In the genomic region with DNA sequence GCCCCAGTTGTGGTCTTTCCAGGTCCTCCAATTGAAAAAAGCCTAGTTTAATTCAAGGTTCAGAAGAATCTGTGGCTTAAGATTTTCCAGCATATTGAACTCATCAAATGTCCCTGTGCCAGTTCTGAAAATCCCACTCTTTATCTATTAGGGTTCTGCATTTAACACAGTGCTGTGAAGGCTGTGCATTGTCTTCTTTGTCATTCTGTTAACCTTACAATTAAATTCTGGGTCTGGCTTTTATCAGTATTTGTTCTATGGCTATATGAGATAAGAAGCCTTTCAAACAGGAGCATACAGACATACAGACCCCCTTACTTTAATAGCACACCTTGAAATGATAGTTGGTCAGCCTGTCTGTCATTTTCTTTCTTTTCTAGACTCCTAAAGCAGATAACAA, we compare ENCODE assay signal across 26 cellular contexts.
DNase-seq lines count a peak whose midpoint lies in the region; ATAC-seq, FAIRE-seq and TF ChIP-seq lines count a peak whose summit lies in the region.
"Had no signal": no experiment of that assay in that cellular context is flagged by ENCODE, and none has a peak within 500 bp of the region (broad histone marks: within the 10 kb centered on the region; RNA-seq: fewer than 3 reads in every experiment).

No MANE protein-coding gene starts in this region.

- no peak for ATAC-seq in GM19467 (IDR thresholded peaks at IDR 0.05; ENCODE audit: unreplicated experiment)
- ATAC-seq: GM12878 had no signal

- H3K4me3 Mint-ChIP-seq in nephron progenitor cell: no peak overlapping the region
- H3K4me3 Mint-ChIP-seq: CD14-positive monocyte; CD4-positive, alpha-beta memory T cell; CD4-positive, CD25-positive, alpha-beta regulatory T cell; CD8-positive, alpha-beta memory T cell had no signal

- H3F3A ChIP-seq in SK-N-SH (replicated peaks; ENCODE audit: insufficient read depth): no peaks in the 10 kb centered on the region

- no peaks in the 10 kb centered on the region for H3K79me2 ChIP-seq in SK-N-SH (ENCODE audit: insufficient read depth)

- peaks cover 8% of the 10 kb centered on the region for H3K27me3 Mint-ChIP-seq in nephron progenitor cell (ENCODE audit: low read depth, poor library complexity)
- H3K27me3 Mint-ChIP-seq: CD4-positive, alpha-beta memory T cell; CD4-positive, CD25-positive, alpha-beta regulatory T cell; CD8-positive, alpha-beta memory T cell had no signal

- no peak overlapping the region for H3K4me2 ChIP-seq in SK-N-SH
- H3K4me2 ChIP-seq: BLaER1 had no signal

- H2AFZ ChIP-seq in SK-N-SH (ENCODE audit: low read depth): no peak overlapping the region

- no peaks in the 10 kb centered on the region for H3K9me2 ChIP-seq in SK-N-SH

- H3K27me3 ChIP-seq in SK-N-SH (ENCODE audit: insufficient read depth): no peaks in the 10 kb centered on the region
- H3K27me3 ChIP-seq: BE2C, BLaER1 had no signal

- no peak overlapping the region for H3K27ac Mint-ChIP-seq in nephron progenitor cell
- H3K27ac Mint-ChIP-seq: CD14-positive monocyte; CD4-positive, alpha-beta memory T cell; CD4-positive, CD25-positive, alpha-beta regulatory T cell; CD8-positive, alpha-beta memory T cell had no signal

- H3K9ac ChIP-seq in SK-N-SH: no peak overlapping the region
- H3K9ac ChIP-seq: BLaER1 had no signal

- no peaks in the 10 kb centered on the region for H4K20me1 ChIP-seq in SK-N-SH (ENCODE audit: insufficient read depth)
- H4K20me1 ChIP-seq: BLaER1 had no signal

- no peaks in the 10 kb centered on the region for H3K36me3 ChIP-seq in SK-N-SH (replicated peaks in 1 of 2; ENCODE audit: control insufficient read depth in 1 of 2, insufficient read depth in 2 of 2, low read length in 1 of 2)
- H3K36me3 ChIP-seq: BE2C, BLaER1 had no signal

- no peaks in the 10 kb centered on the region for H3K36me3 Mint-ChIP-seq in nephron progenitor cell (ENCODE audit: low read depth)
- H3K36me3 Mint-ChIP-seq: CD14-positive monocyte; CD4-positive, alpha-beta memory T cell; CD4-positive, CD25-positive, alpha-beta regulatory T cell; CD8-positive, alpha-beta memory T cell had no signal

- TF ChIP-seq RAD21 in SK-N-SH (IDR thresholded peaks at IDR 0.05; ENCODE audit: low read length): no peak

- DNase-seq in NCI-H146 treated with DMSO at 0.1 percent for 48 hours (lab: John Stamatoyannopoulos, UW; ENCODE audit: unreplicated experiment) (peak; percentile 58), SK-N-SH (peak; percentile 10), nephron progenitor cell (no peak), H54 (ENCODE audit: insufficient read length, low spot score) (no peak)
- DNase-seq: 8988T; ACHN; BE2C; C1 segment of cervical spinal cord; CD4-positive, alpha-beta memory T cell; CD4-positive, CD25-positive, alpha-beta regulatory T cell; CD8-positive, alpha-beta memory T cell; COR-L47; DMS 273 treated with DMSO at 0.1 percent for 48 hours; DMS153; DMS53; DMS79; DND-41; EL; GDM1 had no signal

- no peak for TF ChIP-seq POLR2A in H54 (IDR thresholded peaks at IDR 0.05; ENCODE audit: low read depth, low read length)

- CTCF ChIA-PET in SK-N-SH (lab: Yijun Ruan, JAX): no interaction called here

- no peaks in the 10 kb centered on the region for H3K9me3 Mint-ChIP-seq in nephron progenitor cell

- POLR2A ChIA-PET in SK-N-SH (lab: Yijun Ruan, JAX): no interaction called here

- H3K9me3 ChIP-seq in SK-N-SH: no peaks in the 10 kb centered on the region
- H3K9me3 ChIP-seq: BE2C, BLaER1 had no signal

- TF ChIP-seq CTCF in SK-N-SH (IDR thresholded peaks at IDR 0.05) (no peak), nephron progenitor cell (IDR thresholded peaks at IDR 0.05) (no peak)

- no peak for FAIRE-seq in H54 (lab: Jason Lieb, UNC)
- FAIRE-seq: A204.1, GM12878, GM12892, GM18507 had no signal

- H3K27ac ChIP-seq in SK-N-SH (ENCODE audit: low read depth in 2 of 2, low read length in 1 of 2): peak overlapping the region in 1 of 2 experiments; percentile 73; a peak in 1 of 4 replicates
- H3K27ac ChIP-seq: BLaER1 had no signal

- peak in 1 of 2 experiments; percentile 86; a peak in 2 of 4 replicates for TF ChIP-seq EP300 in SK-N-SH (IDR thresholded peaks at IDR 0.05; ENCODE audit: borderline replicate concordance in 1 of 2, low read depth in 1 of 2, low read length in 1 of 2)

- no peaks in the 10 kb centered on the region for H3K4me1 Mint-ChIP-seq in nephron progenitor cell
- H3K4me1 Mint-ChIP-seq: CD14-positive monocyte; CD4-positive, alpha-beta memory T cell; CD4-positive, CD25-positive, alpha-beta regulatory T cell; CD8-positive, alpha-beta memory T cell had no signal

- H3K4me1 ChIP-seq in SK-N-SH (ENCODE audit: control insufficient read depth in 1 of 2, insufficient read depth in 2 of 2, low read depth in 1 of 2, low read length in 1 of 2): no peaks in the 10 kb centered on the region; a peak in 2 of 4 replicates
- H3K4me1 ChIP-seq: BLaER1 had no signal

- H3K4me3 ChIP-seq in SK-N-SH (ENCODE audit: low read depth in 2 of 2, low read length in 1 of 2): no peak overlapping the region
- H3K4me3 ChIP-seq: BLaER1, GM12878 had no signal

TF ChIP-seq in SK-N-SH, 30 proteins besides CTCF, POLR2A, EP300 and RAD21:
- TF ChIP-seq FOXJ3 (CRISPR knock-in tag; IDR thresholded peaks at IDR 0.05) (peak; percentile 25; the same call in 1 of the 2 replicates), FOSL2 (IDR thresholded peaks at IDR 0.05; ENCODE audit: borderline replicate concordance, low read depth) (no peak), NFIC (IDR thresholded peaks at IDR 0.05; ENCODE audit: borderline replicate concordance) (no peak), FOXM1 (IDR thresholded peaks at IDR 0.05; ENCODE audit: low read depth) (no peak), SMC3 (IDR thresholded peaks at IDR 0.05; ENCODE audit: low read depth, low read length) (no peak), RXRA (IDR thresholded peaks at IDR 0.05; ENCODE audit: borderline replicate concordance, low read depth) (no peak), RCOR1 (IDR thresholded peaks at IDR 0.05; ENCODE audit: low read length) (peak; percentile 46; the same call in 1 of the 2 replicates), IRF3 (IDR thresholded peaks at IDR 0.05; ENCODE audit: low read depth, low read length) (no peak), SIN3A (IDR thresholded peaks at IDR 0.05; ENCODE audit: borderline replicate concordance, low read depth, low read length) (no peak), GATA2 (CRISPR knock-in tag; IDR thresholded peaks at IDR 0.05) (peak; percentile 77)
TF ChIP-seq in SK-N-SH: peak in this region for 3.

Comparison
In these comparisons a context has a peak if more than half of its experiments do, and no peak if none do; other contexts are left out.
1. DNase-seq: peak in NCI-H146 treated with DMSO at 0.1 percent for 48 hours (single experiment) and SK-N-SH (single experiment); none in nephron progenitor cell (single experiment) and H54 (single experiment).